Comparison of ENCODE assay signal across 20 cellular contexts in the genomic region with DNA sequence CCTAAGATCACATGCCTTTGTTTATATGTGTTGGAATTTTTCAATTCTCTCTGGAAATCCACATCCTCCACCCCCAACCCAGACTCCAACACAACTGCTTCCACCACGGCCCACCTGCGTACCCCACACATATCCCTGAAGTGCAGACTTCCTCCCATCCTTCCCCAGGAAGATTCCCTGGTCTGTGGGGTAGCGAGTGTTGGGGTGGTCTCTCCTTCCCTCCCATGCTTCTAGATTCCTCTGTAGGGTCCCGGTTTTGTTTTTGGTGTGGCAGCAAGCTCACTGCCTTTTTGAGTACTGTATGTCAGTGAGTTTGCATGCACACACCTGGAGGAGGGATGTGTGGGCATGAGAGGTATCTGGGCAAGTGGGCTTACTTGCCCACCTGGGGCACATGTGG.
DNase-seq lines count a peak whose midpoint lies in the region; ATAC-seq and TF ChIP-seq lines count a peak whose summit lies in the region.
"Had no signal": no experiment of that assay in that cellular context is flagged by ENCODE, and none has a peak within 500 bp of the region (broad histone marks: within the 10 kb centered on the region; RNA-seq: fewer than 3 reads in every experiment).

No MANE protein-coding gene starts in this region.

- H3K27ac ChIP-seq in PC-9: peak overlapping the region; percentile 93
- H3K27ac ChIP-seq: epithelial cell of prostate, RWPE1, SK-N-MC, skin epidermis had no signal

- no peaks in the 10 kb centered on the region for H3K36me3 ChIP-seq in PC-9 (ENCODE audit: low read depth)
- H3K36me3 ChIP-seq: heart left ventricle had no signal

- H3K4me1 Mint-ChIP-seq in activated CD4-positive, alpha-beta T cell treated with anti-CD3 and anti-CD28 coated beads for 36 hours: peaks cover 11% of the 10 kb centered on the region
- H3K4me1 Mint-ChIP-seq in endothelial cell (ENCODE audit: unreplicated experiment): peaks cover 2% of the 10 kb centered on the region
- peaks cover 12% of the 10 kb centered on the region for H3K4me1 Mint-ChIP-seq in stimulated activated effector memory CD8-positive, alpha-beta T cell treated with anti-CD3 and anti-CD28 coated beads, Interleukin-12 subunit alpha, Interleukin-12 subunit beta, amount 100 ng/mL, for 72 hours

- H3K27me3 Mint-ChIP-seq in activated CD4-positive, alpha-beta T cell treated with anti-CD3 and anti-CD28 coated beads for 36 hours: peaks cover 9% of the 10 kb centered on the region
- H3K27me3 Mint-ChIP-seq in endothelial cell (ENCODE audit: unreplicated experiment): peaks cover 11% of the 10 kb centered on the region

- H3K4me2 ChIP-seq in PC-9: peak overlapping the region; percentile 92

- no peak for ATAC-seq in activated CD4-positive, alpha-beta T cell treated with anti-CD3 and anti-CD28 coated beads for 36 hours
- ATAC-seq in stimulated activated effector memory CD8-positive, alpha-beta T cell treated with anti-CD3 and anti-CD28 coated beads, Interleukin-12 subunit alpha, Interleukin-12 subunit beta, amount 100 ng/mL, for 72 hours: no peak
- ATAC-seq in HG02623 (IDR thresholded peaks at IDR 0.05; ENCODE audit: unreplicated experiment): no peak
- no peak for ATAC-seq in GM21515 (IDR thresholded peaks at IDR 0.05; ENCODE audit: unreplicated experiment)
- ATAC-seq: heart left ventricle had no signal

- H3K4me1 ChIP-seq in PC-9 (replicated peaks; ENCODE audit: insufficient read depth): peaks cover 48% of the 10 kb centered on the region

- CTCF ChIA-PET in activated CD4-positive, alpha-beta T cell treated with anti-CD3 and anti-CD28 coated beads for 36 hours (lab: Charles Lee): interaction anchor here (0.7 to 1.0 kb wide), 2 partner anchors 20 to 229 kb away, joined by 4 to 5 read pairs; no protein-coding TSS in a partner anchor
- CTCF ChIA-PET in PC-9 (lab: Charles Lee): interaction anchor here (0.6 kb wide), 1 partner anchor 40 kb away, joined by 11 read pairs; no protein-coding TSS in a partner anchor

- H3K79me2 ChIP-seq in PC-9 (ENCODE audit: low read depth): peaks cover 23% of the 10 kb centered on the region

- no peak overlapping the region for H3K4me3 Mint-ChIP-seq in activated CD4-positive, alpha-beta T cell treated with anti-CD3 and anti-CD28 coated beads for 36 hours
- peak overlapping the region; percentile 16 for H3K4me3 Mint-ChIP-seq in endothelial cell (ENCODE audit: unreplicated experiment)
- H3K4me3 Mint-ChIP-seq in stimulated activated effector memory CD8-positive, alpha-beta T cell treated with anti-CD3 and anti-CD28 coated beads, Interleukin-12 subunit alpha, Interleukin-12 subunit beta, amount 100 ng/mL, for 72 hours: no peak overlapping the region
- H3K4me3 Mint-ChIP-seq: central memory CD8-positive, alpha-beta T cell had no signal

- H2AFZ ChIP-seq in PC-9: no peak overlapping the region

- peaks cover 35% of the 10 kb centered on the region for H3F3A ChIP-seq in PC-9 (ENCODE audit: insufficient read depth, low read depth)

- POLR2A ChIA-PET in activated CD4-positive, alpha-beta T cell treated with anti-CD3 and anti-CD28 coated beads for 36 hours (lab: Charles Lee): interaction anchor here (0.6 kb wide), 1 partner anchor 410 kb away, joined by 4 read pairs; no protein-coding TSS in a partner anchor
- POLR2A ChIA-PET in PC-9 (lab: Charles Lee; ENCODE audit: unreplicated experiment): no interaction called here

- H3K27ac Mint-ChIP-seq in activated CD4-positive, alpha-beta T cell treated with anti-CD3 and anti-CD28 coated beads for 36 hours: peak overlapping the region; percentile 5
- no peak overlapping the region for H3K27ac Mint-ChIP-seq in endothelial cell (ENCODE audit: unreplicated experiment)
- H3K27ac Mint-ChIP-seq in stimulated activated effector memory CD8-positive, alpha-beta T cell treated with anti-CD3 and anti-CD28 coated beads, Interleukin-12 subunit alpha, Interleukin-12 subunit beta, amount 100 ng/mL, for 72 hours: peak overlapping the region; percentile 21
- H3K27ac Mint-ChIP-seq: B cell had no signal

- no peaks in the 10 kb centered on the region for H4K20me1 ChIP-seq in PC-9 (ENCODE audit: insufficient read depth)

- intact Hi-C loops in activated CD4-positive, alpha-beta T cell treated with anti-CD3 and anti-CD28 coated beads for 36 hours (cut with DNase I, micrococcal nuclease): loop anchor here (5.0 kb wide), 3 partner anchors 227 to 362 kb away; a partner anchor contains a TSS
- intact Hi-C loops in PC-9 (cut with micrococcal nuclease; ENCODE audit: unreplicated experiment): loop anchor here (5.0 to 10.0 kb wide), 2 partner anchors 43 to 165 kb away; no protein-coding TSS in a partner anchor

- DNase-seq in activated CD4-positive, alpha-beta T cell treated with anti-CD3 and anti-CD28 coated beads for 36 hours: no peak
- no peak for DNase-seq in activated CD4-positive, alpha-beta T cell treated with anti-CD3 and anti-CD28 coated beads for 1 hour
- DNase-seq in PC-9 (no peak), endothelial cell (ENCODE audit: low spot score) (no peak), SKM-1 treated with dmso at 0.1 percent for 144 hours (lab: John Stamatoyannopoulos, UW; ENCODE audit: unreplicated experiment) (no peak)
- DNase-seq in stimulated activated effector memory CD8-positive, alpha-beta T cell treated with anti-CD3 and anti-CD28 coated beads, Interleukin-12 subunit alpha, Interleukin-12 subunit beta, amount 100 ng/mL, for 72 hours (ENCODE audit: low spot score in 2 of 2): no peak
- DNase-seq: activated CD4-positive, alpha-beta T cell treated with anti-CD3 and anti-CD28 coated beads, Interleukin-2, amount 50 U/mL, for 1 hour; NCI-H2227 treated with DMSO at 0.1 percent for 48 hours; substantia nigra had no signal

- peaks cover 1% of the 10 kb centered on the region for H3K36me3 Mint-ChIP-seq in activated CD4-positive, alpha-beta T cell treated with anti-CD3 and anti-CD28 coated beads for 36 hours (ENCODE audit: low read depth)
- peaks cover 5% of the 10 kb centered on the region for H3K36me3 Mint-ChIP-seq in endothelial cell (ENCODE audit: low read depth, unreplicated experiment)
- no peaks in the 10 kb centered on the region for H3K36me3 Mint-ChIP-seq in stimulated activated effector memory CD8-positive, alpha-beta T cell treated with anti-CD3 and anti-CD28 coated beads, Interleukin-12 subunit alpha, Interleukin-12 subunit beta, amount 100 ng/mL, for 72 hours

- H3K9me2 ChIP-seq in PC-9 (ENCODE audit: insufficient read depth): no peaks in the 10 kb centered on the region

- H3K27me3 ChIP-seq in PC-9 (ENCODE audit: insufficient read depth, low read depth): no peaks in the 10 kb centered on the region

- no peaks in the 10 kb centered on the region for H3K9me3 ChIP-seq in PC-9 (ENCODE audit: insufficient read depth, low read depth)
- H3K9me3 ChIP-seq: heart left ventricle had no signal

- peak overlapping the region; percentile 68 for H3K4me3 ChIP-seq in PC-9
- H3K4me3 ChIP-seq: heart left ventricle, SK-N-MC, skin epidermis had no signal

- TF ChIP-seq CTCF in PC-9 (conservative IDR thresholded peaks at IDR 0.05) (no peak), endothelial cell (IDR thresholded peaks at IDR 0.05; ENCODE audit: unreplicated experiment) (no peak)

- no peaks in the 10 kb centered on the region for H3K9me3 Mint-ChIP-seq in activated CD4-positive, alpha-beta T cell treated with anti-CD3 and anti-CD28 coated beads for 36 hours (ENCODE audit: low read depth)
- no peaks in the 10 kb centered on the region for H3K9me3 Mint-ChIP-seq in endothelial cell (ENCODE audit: unreplicated experiment)
- H3K9me3 Mint-ChIP-seq in stimulated activated effector memory CD8-positive, alpha-beta T cell treated with anti-CD3 and anti-CD28 coated beads, Interleukin-12 subunit alpha, Interleukin-12 subunit beta, amount 100 ng/mL, for 72 hours: no peaks in the 10 kb centered on the region
- H3K9me3 Mint-ChIP-seq: activated naive CD8-positive, alpha-beta T cell treated with anti-CD3 and anti-CD28 coated beads, Interleukin-2, amount 10 ng/mL, durations not matched to agents 7 days and 5 days; central memory CD8-positive, alpha-beta T cell; T-helper 2 cell treated with Interferon-gamma antibody and Interleukin-4, amounts not matched to agents 5 μg/mL and 100 μg/mL, for 36 hours had no signal

- BruUV-seq in PC-9 (replicated peaks; lab: Mats Ljungman, UMichigan): no TSS peak
